In genomic region chr7:143243011-143243410, GRCh38 we compare ENCODE assay signal across 38 cellular contexts. TPM values are rescaled to one million over a fixed set of nuclear protein-coding genes. Genes with fewer than 3 reads are reported as not detected.
"Had no signal": no experiment of that assay in that cellular context is flagged by ENCODE, and none has a peak within 500 bp of the region (broad histone marks: within the 10 kb centered on the region; RNA-seq: fewer than 3 reads in every experiment).

No MANE protein-coding gene starts in this region.

- H3K4me3 ChIP-seq: heart right ventricle, skin epidermis, thoracic aorta, upper lobe of left lung had no signal

- H3K36me3 ChIP-seq: heart right ventricle, neutrophil, thoracic aorta, upper lobe of left lung had no signal

- H3K27me3 ChIP-seq: heart right ventricle, neutrophil, upper lobe of left lung had no signal

- H3K36me3 Mint-ChIP-seq: activated naive CD4-positive, alpha-beta T cell treated with anti-CD3 and anti-CD28 coated beads, Interleukin-2, amount 50 U/mL, for 24 hours; naive B cell; stimulated activated effector memory CD8-positive, alpha-beta T cell treated with anti-CD3 and anti-CD28 coated beads, Interleukin-12 subunit alpha, Interleukin-12 subunit beta, amount 100 ng/mL, for 72 hours; WTC11 had no signal

- ATAC-seq: activated naive CD8-positive, alpha-beta T cell treated with anti-CD3 and anti-CD28 coated beads, Interleukin-2, amount 50 U/mL, for 24 hours; activated T-helper 17 cell treated with anti-CD3 and anti-CD28 coated beads, Interleukin-2, amount 50 U/mL, for 72 hours; esophagus mucosa; heart right ventricle; left ventricle myocardium superior; sciatic nerve; stimulated activated effector memory CD8-positive, alpha-beta T cell treated with anti-CD3 and anti-CD28 coated beads, Interleukin-12 subunit alpha, Interleukin-12 subunit beta, amount 100 ng/mL, for 72 hours; WTC11 had no signal

- H3K9me3 ChIP-seq: heart right ventricle, neutrophil, thoracic aorta, upper lobe of left lung had no signal

- H3K9me3 Mint-ChIP-seq: activated naive CD8-positive, alpha-beta T cell treated with anti-CD3 and anti-CD28 coated beads, Interleukin-2, amount 50 U/mL, for 24 hours; activated T-cell treated with anti-CD3 and anti-CD28 coated beads, Interleukin-2, amount 50 U/mL, for 24 hours; activated T-helper 17 cell treated with anti-CD3 and anti-CD28 coated beads, Interleukin-2, amount 50 U/mL, for 72 hours; central memory CD8-positive, alpha-beta T cell; endodermal cell; stimulated activated naive CD8-positive, alpha-beta T cell treated with anti-CD3 and anti-CD28 coated beads, Interleukin-15, Interleukin-2, amounts not matched to agents 100 ng/mL and 50 ng/mL, for 24 hours; WTC11 had no signal

- H3K4me3 Mint-ChIP-seq: activated CD4-positive, alpha-beta memory T cell treated with anti-CD3 and anti-CD28 coated beads, Interleukin-2, amount 10 ng/mL, durations not matched to agents 7 days and 5 days; activated CD4-positive, alpha-beta T cell treated with anti-CD3 and anti-CD28 coated beads, Interleukin-2, amount 10 ng/mL, durations not matched to agents 7 days and 5 days; activated naive CD4-positive, alpha-beta T cell treated with anti-CD3 and anti-CD28 coated beads, Interleukin-2, amount 50 U/mL, for 24 hours; activated naive CD8-positive, alpha-beta T cell treated with anti-CD3 and anti-CD28 coated beads, Interleukin-2, amount 50 U/mL, for 24 hours; activated T-cell treated with anti-CD3 and anti-CD28 coated beads, Interleukin-2, amount 50 U/mL, for 24 hours; central memory CD8-positive, alpha-beta T cell; endodermal cell; naive B cell; nephron progenitor cell; stimulated activated naive CD8-positive, alpha-beta T cell treated with anti-CD3 and anti-CD28 coated beads, Interleukin-15, Interleukin-2, amounts not matched to agents 100 ng/mL and 50 ng/mL, for 24 hours; T-helper 1 cell treated with Interleukin-12 subunit alpha and Interleukin-12 subunit beta and Interleukin-4 antibody, amounts not matched to agents 30 μg/mL and 1 μg/mL, for 36 hours; WTC11 had no signal

- DNase-seq: activated CD4-positive, alpha-beta memory T cell treated with anti-CD3 and anti-CD28 coated beads, Interleukin-2, amount 10 ng/mL, durations not matched to agents 7 days and 5 days; activated CD4-positive, alpha-beta T cell treated with anti-CD3 and anti-CD28 coated beads for 1 hour; activated CD4-positive, alpha-beta T cell treated with anti-CD3 and anti-CD28 coated beads, Interleukin-2, amount 10 ng/mL, durations not matched to agents 7 days and 5 days; activated CD8-positive, alpha-beta memory T cell treated with anti-CD3 and anti-CD28 coated beads, Interleukin-2, amount 50 U/mL, for 48 hours; activated naive CD8-positive, alpha-beta T cell treated with anti-CD3 and anti-CD28 coated beads, Interleukin-2, amount 50 U/mL, for 24 hours; activated T-cell treated with anti-CD3 and anti-CD28 coated beads, Interleukin-2, amount 50 U/mL, for 24 hours; amygdala; endodermal cell; heart right ventricle; kidney glomerular epithelial cell; left ventricle myocardium superior; naive B cell; nephron progenitor cell; stimulated activated CD4-positive, alpha-beta T cell treated with anti-CD3 and anti-CD28 coated beads, Interleukin-4, amount 100 ng/mL, for 24 hours; T1000; upper lobe of left lung had no signal

- H3K27me3 Mint-ChIP-seq: activated CD4-positive, alpha-beta memory T cell treated with anti-CD3 and anti-CD28 coated beads, Interleukin-2, amount 10 ng/mL, durations not matched to agents 7 days and 5 days; activated CD4-positive, alpha-beta T cell treated with anti-CD3 and anti-CD28 coated beads, Interleukin-2, amount 10 ng/mL, durations not matched to agents 7 days and 5 days; activated naive CD4-positive, alpha-beta T cell treated with anti-CD3 and anti-CD28 coated beads, Interleukin-2, amount 50 U/mL, for 24 hours; activated naive CD8-positive, alpha-beta T cell treated with anti-CD3 and anti-CD28 coated beads, Interleukin-2, amount 50 U/mL, for 24 hours; activated T-cell treated with anti-CD3 and anti-CD28 coated beads, Interleukin-2, amount 50 U/mL, for 24 hours; activated T-helper 17 cell treated with anti-CD3 and anti-CD28 coated beads, Interleukin-2, amount 50 U/mL, for 72 hours; stimulated activated naive CD8-positive, alpha-beta T cell treated with anti-CD3 and anti-CD28 coated beads, Interleukin-15, Interleukin-2, amounts not matched to agents 100 ng/mL and 50 ng/mL, for 24 hours had no signal

- H3K27ac ChIP-seq: heart right ventricle, neutrophil, skin epidermis, thoracic aorta, upper lobe of left lung had no signal

- H3K4me1 Mint-ChIP-seq: WTC11 had no signal

- H3K27ac Mint-ChIP-seq: activated naive CD4-positive, alpha-beta T cell treated with anti-CD3 and anti-CD28 coated beads, Interleukin-2, amount 50 U/mL, for 24 hours; activated naive CD8-positive, alpha-beta T cell treated with anti-CD3 and anti-CD28 coated beads, Interleukin-2, amount 50 U/mL, for 24 hours; activated T-cell treated with anti-CD3 and anti-CD28 coated beads, Interleukin-2, amount 50 U/mL, for 24 hours; endodermal cell; naive B cell; nephron progenitor cell; stimulated activated naive CD8-positive, alpha-beta T cell treated with anti-CD3 and anti-CD28 coated beads, Interleukin-15, Interleukin-2, amounts not matched to agents 100 ng/mL and 50 ng/mL, for 24 hours; WTC11 had no signal

RNA-seq across cellular contexts. Expression of gene TAS2R40, which starts 21.2 kb away (rescaled TPM):
- total RNA-seq: activated CD4-positive, alpha-beta memory T cell treated with anti-CD3 and anti-CD28 coated beads, Interleukin-2, amount 10 ng/mL, durations not matched to agents 7 days and 5 days; activated CD4-positive, alpha-beta T cell treated with anti-CD3 and anti-CD28 coated beads, Interleukin-2, amount 10 ng/mL, durations not matched to agents 7 days and 5 days; activated T-helper 17 cell treated with anti-CD3 and anti-CD28 coated beads, Interleukin-2, amount 50 U/mL, for 72 hours; bronchial epithelial cell; dermis microvascular lymphatic vessel endothelial cell; endodermal cell; esophagus mucosa; glomerular endothelial cell; heart right ventricle; left ventricle myocardium superior; lung microvascular endothelial cell; mesenteric fat pad; mucosa of gallbladder; osteocyte; posterior vena cava; renal cortical epithelial cell; sciatic nerve; subcutaneous adipose tissue; thoracic aorta; upper lobe of left lung; WTC11 had no signal
- polyA plus RNA-seq: heart right ventricle had no signal

RNA-seq across cellular contexts. Expression of gene TMEM139, which starts 41.7 kb away (rescaled TPM):
- total RNA-seq: dermis microvascular lymphatic vessel endothelial cell, lung microvascular endothelial cell, osteocyte had no signal

RNA-seq across cellular contexts. Expression of gene TAS2R39, which starts 59.8 kb away (rescaled TPM):
- total RNA-seq: activated CD4-positive, alpha-beta memory T cell treated with anti-CD3 and anti-CD28 coated beads, Interleukin-2, amount 10 ng/mL, durations not matched to agents 7 days and 5 days; activated CD4-positive, alpha-beta T cell treated with anti-CD3 and anti-CD28 coated beads, Interleukin-2, amount 10 ng/mL, durations not matched to agents 7 days and 5 days; activated T-helper 17 cell treated with anti-CD3 and anti-CD28 coated beads, Interleukin-2, amount 50 U/mL, for 72 hours; bronchial epithelial cell; dermis microvascular lymphatic vessel endothelial cell; endodermal cell; esophagus mucosa; glomerular endothelial cell; heart right ventricle; left ventricle myocardium superior; lung microvascular endothelial cell; mesenteric fat pad; mucosa of gallbladder; osteocyte; posterior vena cava; renal cortical epithelial cell; sciatic nerve; subcutaneous adipose tissue; thoracic aorta; upper lobe of left lung; WTC11 had no signal
- polyA plus RNA-seq: heart right ventricle had no signal
